24 cellular contexts compared by ENCODE assay signal in genomic region chr2:1839066-1839756, GRCh38.
A peak's percentile ranks its signal among the peaks of the same experiment; 100 is the strongest.
DNase-seq lines count a peak whose midpoint lies in the region; ATAC-seq and TF ChIP-seq lines count a peak whose summit lies in the region.
"Had no signal": no experiment of that assay in that cellular context is flagged by ENCODE, and none has a peak within 500 bp of the region (broad histone marks: within the 10 kb centered on the region; RNA-seq: fewer than 3 reads in every experiment).

No MANE protein-coding gene starts in this region.

- H3K9me3 Mint-ChIP-seq in GM23338 (peaks cover 2% of the 10 kb centered on the region; the same call in 1 of the 3 replicates), mesothelial cell of epicardium (peaks cover 3% of the 10 kb centered on the region)
- H3K9me3 Mint-ChIP-seq in activated naive CD4-positive, alpha-beta T cell treated with anti-CD3 and anti-CD28 coated beads for 36 hours: no peaks in the 10 kb centered on the region
- H3K9me3 Mint-ChIP-seq: activated naive CD4-positive, alpha-beta T cell treated with anti-CD3 and anti-CD28 coated beads, Interleukin-2, amount 10 ng/mL, durations not matched to agents 7 days and 5 days; CD8-positive, alpha-beta T cell; dendritic cell treated with granulocyte-macrophage colony-stimulating factor and Interleukin-4, amounts not matched to agents 40 ng/mL and 50 ng/mL, for 4 days; nephron had no signal

- H3K36me3 ChIP-seq in GM23338 (ENCODE audit: insufficient read depth) (no peaks in the 10 kb centered on the region), upper lobe of right lung (no peaks in the 10 kb centered on the region)
- H3K36me3 ChIP-seq: cardiac muscle cell, vagina had no signal

- CTCF ChIA-PET in activated naive CD4-positive, alpha-beta T cell treated with anti-CD3 and anti-CD28 coated beads for 36 hours (lab: Charles Lee): interaction anchor here (0.9 kb wide), 1 partner anchor 21 kb away, joined by 3 read pairs; no protein-coding TSS in a partner anchor

- no peaks in the 10 kb centered on the region for H3K9me3 ChIP-seq in upper lobe of right lung
- H3K9me3 ChIP-seq: mucosa of descending colon, vagina had no signal

- H3K79me2 ChIP-seq in GM23338 (replicated peaks; ENCODE audit: insufficient read depth): no peaks in the 10 kb centered on the region

- peaks cover 8% of the 10 kb centered on the region; the same call in 1 of the 2 replicates for H3K4me1 ChIP-seq in GM23338 (ENCODE audit: insufficient read depth)
- no peaks in the 10 kb centered on the region for H3K4me1 ChIP-seq in upper lobe of right lung
- H3K4me1 ChIP-seq: vagina had no signal

- H3K36me3 Mint-ChIP-seq in GM23338 (ENCODE audit: low read depth) (no peaks in the 10 kb centered on the region), mesothelial cell of epicardium (no peaks in the 10 kb centered on the region)
- H3K36me3 Mint-ChIP-seq in activated naive CD4-positive, alpha-beta T cell treated with anti-CD3 and anti-CD28 coated beads for 36 hours (ENCODE audit: low read depth): no peaks in the 10 kb centered on the region
- H3K36me3 Mint-ChIP-seq: activated CD8-positive, alpha-beta memory T cell treated with anti-CD3 and anti-CD28 coated beads, Interleukin-2, amount 10 ng/mL, durations not matched to agents 7 days and 5 days; activated naive CD4-positive, alpha-beta T cell treated with anti-CD3 and anti-CD28 coated beads, Interleukin-2, amount 10 ng/mL, durations not matched to agents 7 days and 5 days; CD8-positive, alpha-beta T cell had no signal

- H3K27me3 ChIP-seq in GM23338 (ENCODE audit: insufficient read depth): no peaks in the 10 kb centered on the region
- no peaks in the 10 kb centered on the region for H3K27me3 ChIP-seq in upper lobe of right lung
- H3K27me3 ChIP-seq: vagina had no signal

- DNase-seq in GM23338 (ENCODE audit: low spot score) (peak; percentile 36), RPMI8226 (peak; percentile 23), mesothelial cell of epicardium (ENCODE audit: low spot score in 2 of 2, unreplicated experiment in 2 of 2) (no peak), upper lobe of right lung (peak; percentile 55), DMS53 treated with DMSO at 0.1 percent for 48 hours (lab: John Stamatoyannopoulos, UW; ENCODE audit: unreplicated experiment) (no peak), UCSD-AML1 (lab: John Stamatoyannopoulos, UW; ENCODE audit: unreplicated experiment) (no peak)
- no peak for DNase-seq in activated naive CD4-positive, alpha-beta T cell treated with anti-CD3 and anti-CD28 coated beads for 36 hours
- DNase-seq: activated CD4-positive, alpha-beta T cell treated with anti-CD3 and anti-CD28 coated beads, Interleukin-2, amount 50 U/mL, for 1 hour; activated CD8-positive, alpha-beta memory T cell treated with anti-CD3 and anti-CD28 coated beads, Interleukin-2, amount 10 ng/mL, durations not matched to agents 7 days and 5 days; activated naive CD4-positive, alpha-beta T cell treated with anti-CD3 and anti-CD28 coated beads, Interleukin-2, amount 10 ng/mL, durations not matched to agents 7 days and 5 days; amygdala; CD8-positive, alpha-beta T cell; KBM-7; kidney; mucosa of descending colon; NCI-H2171 treated with DMSO at 0.1 percent for 48 hours; NCI-H69; substantia nigra; T-helper 17 cell had no signal

- H2AFZ ChIP-seq in GM23338: no peak overlapping the region

- no peak overlapping the region for H3K4me3 ChIP-seq in GM23338
- H3K4me3 ChIP-seq in upper lobe of right lung: no peak overlapping the region
- H3K4me3 ChIP-seq: cardiac muscle cell, mucosa of descending colon, skin epidermis, vagina had no signal

- TF ChIP-seq CTCF in GM23338 (conservative IDR thresholded peaks at IDR 0.05; ENCODE audit: low read depth in 2 of 2) (peak; percentile 23 to 32; a peak in 2 of 4 replicates), mesothelial cell of epicardium (IDR thresholded peaks at IDR 0.05; ENCODE audit: unreplicated experiment) (peak; percentile 19), upper lobe of right lung (IDR thresholded peaks at IDR 0.05) (no peak)

- H3K27ac Mint-ChIP-seq in GM23338: no peak overlapping the region
- H3K27ac Mint-ChIP-seq in mesothelial cell of epicardium: no peak overlapping the region
- H3K27ac Mint-ChIP-seq in activated naive CD4-positive, alpha-beta T cell treated with anti-CD3 and anti-CD28 coated beads for 36 hours: no peak overlapping the region
- H3K27ac Mint-ChIP-seq: activated CD8-positive, alpha-beta memory T cell treated with anti-CD3 and anti-CD28 coated beads, Interleukin-2, amount 10 ng/mL, durations not matched to agents 7 days and 5 days; activated naive CD4-positive, alpha-beta T cell treated with anti-CD3 and anti-CD28 coated beads, Interleukin-2, amount 10 ng/mL, durations not matched to agents 7 days and 5 days; CD8-positive, alpha-beta T cell; dendritic cell treated with granulocyte-macrophage colony-stimulating factor and Interleukin-4, amounts not matched to agents 40 ng/mL and 50 ng/mL, for 4 days; nephron; T-helper 17 cell had no signal

- no peaks in the 10 kb centered on the region for H3F3A ChIP-seq in GM23338 (replicated peaks; ENCODE audit: low read depth)

- H3K27ac ChIP-seq in GM23338 (ENCODE audit: low read depth): no peak overlapping the region
- no peak overlapping the region for H3K27ac ChIP-seq in upper lobe of right lung
- H3K27ac ChIP-seq: cardiac muscle cell, skin epidermis, vagina had no signal

- ATAC-seq in GM23338: peak; percentile 10; the same call in 1 of the 3 replicates
- ATAC-seq in upper lobe of right lung: no peak
- ATAC-seq: activated CD8-positive, alpha-beta memory T cell treated with anti-CD3 and anti-CD28 coated beads, Interleukin-2, amount 10 ng/mL, durations not matched to agents 7 days and 5 days; CD8-positive, alpha-beta T cell; mucosa of descending colon; T-helper 17 cell had no signal

- H3K4me2 ChIP-seq in GM23338: no peak overlapping the region

- intact Hi-C loops in upper lobe of right lung (cut with DNase I): no loop called here
- intact Hi-C loops in activated naive CD4-positive, alpha-beta T cell treated with anti-CD3 and anti-CD28 coated beads for 36 hours (cut with micrococcal nuclease): no loop called here

- no peaks in the 10 kb centered on the region for H3K9me2 ChIP-seq in GM23338 (ENCODE audit: insufficient read depth)

- H3K4me1 Mint-ChIP-seq in GM23338: peaks cover 29% of the 10 kb centered on the region
- H3K4me1 Mint-ChIP-seq in mesothelial cell of epicardium: no peaks in the 10 kb centered on the region
- H3K4me1 Mint-ChIP-seq in activated naive CD4-positive, alpha-beta T cell treated with anti-CD3 and anti-CD28 coated beads for 36 hours (ENCODE audit: low read depth): no peaks in the 10 kb centered on the region
- H3K4me1 Mint-ChIP-seq: activated CD8-positive, alpha-beta memory T cell treated with anti-CD3 and anti-CD28 coated beads, Interleukin-2, amount 10 ng/mL, durations not matched to agents 7 days and 5 days; activated naive CD4-positive, alpha-beta T cell treated with anti-CD3 and anti-CD28 coated beads, Interleukin-2, amount 10 ng/mL, durations not matched to agents 7 days and 5 days; T-helper 17 cell had no signal

- H3K4me3 Mint-ChIP-seq in GM23338 (no peak overlapping the region), mesothelial cell of epicardium (no peak overlapping the region)
- H3K4me3 Mint-ChIP-seq in activated naive CD4-positive, alpha-beta T cell treated with anti-CD3 and anti-CD28 coated beads for 36 hours: no peak overlapping the region
- H3K4me3 Mint-ChIP-seq: activated CD8-positive, alpha-beta memory T cell treated with anti-CD3 and anti-CD28 coated beads, Interleukin-2, amount 10 ng/mL, durations not matched to agents 7 days and 5 days; activated naive CD4-positive, alpha-beta T cell treated with anti-CD3 and anti-CD28 coated beads, Interleukin-2, amount 10 ng/mL, durations not matched to agents 7 days and 5 days; CD8-positive, alpha-beta T cell; dendritic cell treated with granulocyte-macrophage colony-stimulating factor and Interleukin-4, amounts not matched to agents 40 ng/mL and 50 ng/mL, for 4 days; nephron; T-helper 17 cell had no signal

- H4K20me1 ChIP-seq in GM23338 (replicated peaks; ENCODE audit: insufficient read depth): no peaks in the 10 kb centered on the region

- peaks cover 13% of the 10 kb centered on the region for H3K27me3 Mint-ChIP-seq in GM23338 (ENCODE audit: insufficient read depth, low read depth, poor library complexity)
- H3K27me3 Mint-ChIP-seq in mesothelial cell of epicardium (ENCODE audit: low read depth): peaks cover 18% of the 10 kb centered on the region
- peaks cover 3% of the 10 kb centered on the region for H3K27me3 Mint-ChIP-seq in activated naive CD4-positive, alpha-beta T cell treated with anti-CD3 and anti-CD28 coated beads for 36 hours (ENCODE audit: low read depth)
- H3K27me3 Mint-ChIP-seq: activated CD8-positive, alpha-beta memory T cell treated with anti-CD3 and anti-CD28 coated beads, Interleukin-2, amount 10 ng/mL, durations not matched to agents 7 days and 5 days; dendritic cell treated with granulocyte-macrophage colony-stimulating factor and Interleukin-4, amounts not matched to agents 40 ng/mL and 50 ng/mL, for 4 days had no signal

Comparison
In these comparisons a context has a peak if more than half of its experiments do, and no peak if none do; other contexts are left out.
1. DNase-seq: peak in GM23338 (single experiment), RPMI8226 (single experiment) and upper lobe of right lung (single experiment); none in mesothelial cell of epicardium (0 of 2), activated naive CD4-positive, alpha-beta T cell treated with anti-CD3 and anti-CD28 coated beads for 36 hours (single experiment), DMS53 treated with DMSO at 0.1 percent for 48 hours (single experiment) and UCSD-AML1 (single experiment).